In genomic region chr10:34078798-34079470, GRCh38 we compare ENCODE assay signal across 15 cellular contexts.
A peak's percentile ranks its signal among the peaks of the same experiment; 100 is the strongest.
DNase-seq lines count a peak whose midpoint lies in the region; ATAC-seq, FAIRE-seq and TF ChIP-seq lines count a peak whose summit lies in the region.
"Had no signal": no experiment of that assay in that cellular context is flagged by ENCODE, and none has a peak within 500 bp of the region (broad histone marks: within the 10 kb centered on the region; RNA-seq: fewer than 3 reads in every experiment).

No MANE protein-coding gene starts in this region.

- H3K4me3 Mint-ChIP-seq in CD4-positive, alpha-beta T cell = no peak overlapping the region
- H3K4me3 Mint-ChIP-seq: activated B cell treated with CpG ODN at 0.5 μM for 24 hours, B cell, IgD-negative memory B cell had no signal

- SMC1A ChIA-PET in GM12878 (lab: Charles Lee; ENCODE audit: uncharacterized antibody, unreplicated experiment) = no interaction called here

- no peaks in the 10 kb centered on the region; the same call in 2 of the 3 replicates for H3K9me3 ChIP-seq in GM12878 (replicated peaks; ENCODE audit: control insufficient read depth, insufficient read depth, low read length)
- H3K9me3 ChIP-seq in heart left ventricle = peaks cover 0 to 20% (median 5%) of the 10 kb centered on the region in 12 donors
- H3K9me3 ChIP-seq in CD4-positive, alpha-beta T cell (ENCODE audit: control insufficient read depth, low read length) = peaks cover 5% of the 10 kb centered on the region

- no peak for TF ChIP-seq EP300 in GM12878 (IDR thresholded peaks at IDR 0.05; ENCODE audit: borderline replicate concordance in 1 of 2, control insufficient read depth in 1 of 2, low read depth in 2 of 2, low read length in 2 of 2)

- no peaks in the 10 kb centered on the region for H3K27me3 Mint-ChIP-seq in CD4-positive, alpha-beta T cell
- H3K27me3 Mint-ChIP-seq: activated B cell treated with CpG ODN at 0.5 μM for 24 hours, B cell, IgD-negative memory B cell had no signal

- TF ChIP-seq POLR2A in GM12878 (IDR thresholded peaks at IDR 0.05; ENCODE audit: low read depth, low read length) (no peak), heart left ventricle (IDR thresholded peaks at IDR 0.05) (no peak)

- ATAC-seq in GM12878 (peak; percentile 34; the same call in 1 of the 3 replicates), heart left ventricle (peak; percentile 70 to 85 (median 80)), GM18858 (IDR thresholded peaks at IDR 0.05; ENCODE audit: unreplicated experiment) (no peak)
- ATAC-seq in CD4-positive, alpha-beta T cell (ENCODE audit: poor library complexity) = no peak
- ATAC-seq in stimulated activated naive CD8-positive, alpha-beta T cell treated with anti-CD3 and anti-CD28 coated beads, Interleukin-15, Interleukin-2, amounts not matched to agents 100 U/mL and 50 U/mL, for 24 hours = no peak

- no peak overlapping the region for H3K27ac Mint-ChIP-seq in CD4-positive, alpha-beta T cell
- H3K27ac Mint-ChIP-seq: activated B cell treated with CpG ODN at 0.5 μM for 24 hours, B cell, IgD-negative memory B cell had no signal

- H3K79me2 ChIP-seq in GM12878 (ENCODE audit: control insufficient read depth, insufficient read depth, low read length) = no peaks in the 10 kb centered on the region

- H3K4me3 ChIP-seq in GM12878 (no peak overlapping the region), heart left ventricle (no peak overlapping the region)

- H3K36me3 Mint-ChIP-seq in CD4-positive, alpha-beta T cell (ENCODE audit: low read depth) = no peaks in the 10 kb centered on the region
- H3K36me3 Mint-ChIP-seq: IgD-negative memory B cell had no signal

- POLR2A ChIA-PET in GM12878 (lab: Charles Lee) = no interaction called here
- POLR2A ChIA-PET in CD4-positive, alpha-beta T cell (lab: Charles Lee) = no interaction called here

- H3K27me3 ChIP-seq in GM12878 (replicated peaks in 1 of 2; ENCODE audit: control insufficient read depth in 2 of 2, insufficient read depth in 2 of 2, low read length in 1 of 2) = no peaks in the 10 kb centered on the region
- H3K27me3 ChIP-seq in heart left ventricle = no peaks in the 10 kb centered on the region
- no peaks in the 10 kb centered on the region for H3K27me3 ChIP-seq in CD4-positive, alpha-beta T cell (ENCODE audit: control insufficient read depth, insufficient read depth, low read length)

- no peak overlapping the region for H3K4me2 ChIP-seq in GM12878 (ENCODE audit: control insufficient read depth, insufficient read depth)

- RAD21 ChIA-PET in GM12878 (lab: Charles Lee; ENCODE audit: unreplicated experiment) = no interaction called here

- H3K4me1 ChIP-seq in GM12878 (ENCODE audit: control insufficient read depth, insufficient read depth, low read length) (no peaks in the 10 kb centered on the region), heart left ventricle (peaks cover 0 to 41% (median 12%) of the 10 kb centered on the region in 12 donors)

- TF ChIP-seq CTCF in GM12878 (IDR thresholded peaks at IDR 0.05 in 2 of 3, conservative IDR thresholded peaks at IDR 0.05 in 1 of 3; ENCODE audit: control insufficient read depth in 2 of 3, extremely low read depth in 1 of 3, insufficient read depth in 1 of 3, low read depth in 3 of 3, low read length in 3 of 3) (no peak), heart left ventricle (IDR thresholded peaks at IDR 0.05) (no peak)
- TF ChIP-seq CTCF in CD4-positive, alpha-beta T cell (IDR thresholded peaks at IDR 0.05) = no peak

- H3K36me3 ChIP-seq in GM12878 (ENCODE audit: control insufficient read depth in 2 of 2, insufficient read depth in 2 of 2, low read length in 1 of 2) = no peaks in the 10 kb centered on the region
- H3K36me3 ChIP-seq in heart left ventricle = no peaks in the 10 kb centered on the region

- no peaks in the 10 kb centered on the region for H4K20me1 ChIP-seq in GM12878 (ENCODE audit: control insufficient read depth, insufficient read depth)

- no peak overlapping the region for H2AFZ ChIP-seq in GM12878 (ENCODE audit: control insufficient read depth, low read depth, low read length)

- H3K27ac ChIP-seq in GM12878 (ENCODE audit: control insufficient read depth, insufficient read depth) = no peak overlapping the region
- H3K27ac ChIP-seq in heart left ventricle = peak overlapping the region in 7 of 12 donors; percentile 15 to 70 (median 28)
- no peak overlapping the region for H3K27ac ChIP-seq in CD4-positive, alpha-beta T cell (ENCODE audit: low read depth, low read length)

- intact Hi-C loops in GM12878 (cut with micrococcal nuclease; ENCODE audit: unreplicated experiment) = no loop called here
- intact Hi-C loops in heart left ventricle (cut with DNase I) = loop anchor here in 1 of 10 donors (2.0 kb wide), 1 partner anchor 748 kb away; no protein-coding TSS in a partner anchor
- intact Hi-C loops in CD4-positive, alpha-beta T cell (cut with DNase I, micrococcal nuclease) = no loop called here

- H3K9ac ChIP-seq in GM12878 (ENCODE audit: control insufficient read depth, insufficient read depth, low read length) = no peak overlapping the region

- peak; percentile 86 for DNase-seq in AG20443 (ENCODE audit: low spot score)
- DNase-seq in GM12878 (ENCODE audit: low read depth, low spot score) = no peak
- peak; percentile 44 to 84 (median 76) for DNase-seq in heart left ventricle
- peak; percentile 86 for DNase-seq in pulmonary artery endothelial cell (ENCODE audit: low read depth, low spot score)
- DNase-seq in CD4-positive, alpha-beta T cell = no peak
- DNase-seq in stimulated activated CD4-positive, alpha-beta T cell treated with anti-CD3 and anti-CD28 coated beads, Interleukin-4, amount 100 ng/mL, for 1 hour = no peak
- DNase-seq in stimulated activated naive CD8-positive, alpha-beta T cell treated with anti-CD3 and anti-CD28 coated beads, Interleukin-15, Interleukin-2, amounts not matched to agents 100 U/mL and 50 U/mL, for 24 hours = no peak
- DNase-seq: activated B cell treated with CpG ODN at 0.5 μM for 24 hours, activated T-cell treated with anti-CD3 and anti-CD28 coated beads for 4 hours, NCI-H1436 treated with DMSO at 0.1 percent for 48 hours, NCI-H526 treated with DMSO at 0.1 percent for 48 hours had no signal

- FAIRE-seq in GM12878 (lab: Jason Lieb, UNC) = no peak
- FAIRE-seq: GM18507 had no signal

- H3K4me1 Mint-ChIP-seq in CD4-positive, alpha-beta T cell (ENCODE audit: low read depth) = no peaks in the 10 kb centered on the region
- H3K4me1 Mint-ChIP-seq: activated B cell treated with CpG ODN at 0.5 μM for 24 hours, B cell, IgD-negative memory B cell had no signal

- peaks cover 7% of the 10 kb centered on the region for H3K9me3 Mint-ChIP-seq in CD4-positive, alpha-beta T cell

- in situ Hi-C loops in GM12878 (cut with MboI) = no loop called here

- no peak for TF ChIP-seq RAD21 in GM12878 (IDR thresholded peaks at IDR 0.05; ENCODE audit: insufficient read depth, low read depth, low read length)

- no TSS peak for BruUV-seq in GM12878 (replicated peaks; lab: Mats Ljungman, UMichigan)

- 50% methylated on average over 20 of the region's 20 CpGs for WGBS in GM12878 (ENCODE audit: insufficient coverage, insufficient replicate concordance, low lambda C conversion rate, missing lambda C conversion rate)
- whole genome bisulfite sequencing in heart left ventricle, 4 donors = 51 to 75% (median 61%) methylated on average over 20 of the region's 20 CpGs

- CTCF ChIA-PET in GM12878 (lab: Yijun Ruan, JAX) = no interaction called here
- CTCF ChIA-PET in CD4-positive, alpha-beta T cell (lab: Charles Lee) = interaction anchor here (0.8 kb wide), 1 partner anchor 17 kb away, joined by 3 read pairs; no protein-coding TSS in a partner anchor

TF ChIP-seq in GM12878, 131 proteins besides CTCF, POLR2A, EP300 and RAD21:
- TF ChIP-seq MTA2 (IDR thresholded peaks at IDR 0.05; ENCODE audit: low read depth) = no peak
- no peak for TF ChIP-seq RCOR1 (conservative IDR thresholded peaks at IDR 0.05; ENCODE audit: low read depth, low read length)
- no peak for TF ChIP-seq EGR1 (IDR thresholded peaks at IDR 0.05; ENCODE audit: borderline replicate concordance in 1 of 2, low read depth in 2 of 2, low read length in 2 of 2)
- TF ChIP-seq ATF7 (IDR thresholded peaks at IDR 0.05; ENCODE audit: low read depth) = no peak

Comparison
In these comparisons a context has a peak if more than half of its experiments do, and no peak if none do; other contexts are left out.
1. DNase-seq: peak in AG20443 (single experiment), heart left ventricle (5 of 5) and pulmonary artery endothelial cell (single experiment); none in GM12878 (single experiment), CD4-positive, alpha-beta T cell (0 of 10), stimulated activated CD4-positive, alpha-beta T cell treated with anti-CD3 and anti-CD28 coated beads, Interleukin-4, amount 100 ng/mL, for 1 hour (single experiment) and stimulated activated naive CD8-positive, alpha-beta T cell treated with anti-CD3 and anti-CD28 coated beads, Interleukin-15, Interleukin-2, amounts not matched to agents 100 U/mL and 50 U/mL, for 24 hours (single experiment).
2. ATAC-seq: peak in GM12878 (single experiment) and heart left ventricle (4 of 4); none in CD4-positive, alpha-beta T cell (single experiment), GM18858 (single experiment) and stimulated activated naive CD8-positive, alpha-beta T cell treated with anti-CD3 and anti-CD28 coated beads, Interleukin-15, Interleukin-2, amounts not matched to agents 100 U/mL and 50 U/mL, for 24 hours (single experiment).
3. H3K27ac ChIP-seq: peak in heart left ventricle (7 of 12); none in GM12878 (single experiment) and CD4-positive, alpha-beta T cell (single experiment).